ENCODE assay signal across 21 cellular contexts in the genomic region with DNA sequence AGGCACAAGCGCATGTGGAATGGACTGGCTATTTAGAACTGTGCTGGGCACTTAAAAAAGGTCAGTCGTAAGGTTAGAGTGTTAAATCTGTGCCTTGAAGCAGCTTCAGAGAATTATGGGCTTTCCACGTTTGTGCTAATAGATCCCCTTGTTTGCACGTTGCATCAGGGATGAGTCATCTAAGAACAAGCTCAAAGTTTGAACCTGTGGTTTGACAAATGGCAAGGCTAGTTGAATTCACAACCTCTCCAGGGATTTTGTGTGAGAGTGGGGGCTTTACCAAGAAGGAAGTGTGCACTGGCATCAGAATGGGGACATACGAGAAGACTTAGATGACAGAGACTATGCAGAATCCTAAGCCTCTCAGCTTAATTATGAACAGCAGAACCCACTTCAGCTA.
DNase-seq lines count a peak whose midpoint lies in the region; ATAC-seq, FAIRE-seq and TF ChIP-seq lines count a peak whose summit lies in the region.
"Had no signal": no experiment of that assay in that cellular context is flagged by ENCODE, and none has a peak within 500 bp of the region (broad histone marks: within the 10 kb centered on the region; RNA-seq: fewer than 3 reads in every experiment).

No MANE protein-coding gene starts in this region.

- H3K9ac ChIP-seq in H1 (replicated peaks in 1 of 4; ENCODE audit: extremely low read depth in 1 of 4, low read depth in 3 of 4, low read length in 3 of 4), result no peak overlapping the region

- ATAC-seq in stimulated activated naive B cell treated with anti-CD40 and anti-IgM and Interleukin-4, amounts not matched to agents 10 μg/mL and 1 μg/mL and 100 μg/mL, for 72 hours (replicated peaks), result peak; percentile 45 to 50

- H3K27ac ChIP-seq in HEK293 (ENCODE audit: extremely low read depth, low read depth, low read length) (no peak overlapping the region), H1 (ENCODE audit: low read depth, low read length) (no peak overlapping the region), SJCRH30 (no peak overlapping the region)
- H3K27ac ChIP-seq: PC-9, SJSA1 had no signal

- H2BK12ac ChIP-seq in H1 (ENCODE audit: low read depth, low read length), result no peak overlapping the region

- H3K79me1 ChIP-seq in H1 (ENCODE audit: low read depth, low read length), result no peaks in the 10 kb centered on the region

- H4K20me1 ChIP-seq in H1 (replicated peaks in 1 of 2; ENCODE audit: control insufficient read depth in 1 of 2, insufficient read depth in 2 of 2, low read length in 2 of 2), result no peaks in the 10 kb centered on the region

- CTCF ChIA-PET in HEK293 (lab: Yijun Ruan, JAX) (no interaction called here), H1 (lab: Charles Lee; ENCODE audit: partially characterized antibody) (interaction anchor here (1.0 kb wide), 1 partner anchor 55 kb away, joined by 3 read pairs; no protein-coding TSS in a partner anchor)

- no peak overlapping the region for H3K4me2 ChIP-seq in H1 (ENCODE audit: insufficient read depth in 1 of 2, low read depth in 2 of 2, low read length in 2 of 2)
- H3K4me2 ChIP-seq: PC-9 had no signal

- H3K9me3 Mint-ChIP-seq in stimulated activated naive B cell treated with anti-CD40 and anti-IgM and Interleukin-4, amounts not matched to agents 10 μg/mL and 1 μg/mL and 100 μg/mL, for 72 hours, result peaks cover 16 to 20% of the 10 kb centered on the region in 2 donors
- H3K9me3 Mint-ChIP-seq in T-helper 2 cell treated with Interferon-gamma antibody and Interleukin-4, amounts not matched to agents 5 μg/mL and 100 μg/mL, for 36 hours, result peaks cover 7% of the 10 kb centered on the region

- no peaks in the 10 kb centered on the region for H3K79me2 ChIP-seq in H1 (ENCODE audit: control insufficient read depth in 1 of 2, insufficient read depth in 2 of 2, low read length in 2 of 2)

- no peak overlapping the region for H2BK5ac ChIP-seq in H1 (ENCODE audit: low read depth, low read length)

- H4K91ac ChIP-seq in H1 (replicated peaks; ENCODE audit: insufficient read length, low read length), result no peak overlapping the region

- no peak overlapping the region for H2BK120ac ChIP-seq in H1 (replicated peaks; ENCODE audit: low read depth, low read length)

- 81% methylated on average over 5 of the region's 5 CpGs; no CpG with 5 or more reads in 1 of the 2 experiments for WGBS in H1 (ENCODE audit: extremely low coverage in 1 of 2, insufficient coverage in 1 of 2, insufficient read length in 1 of 2, insufficient replicate concordance in 2 of 2, low coverage in 1 of 2, low lambda C conversion rate in 2 of 2, missing lambda C conversion rate in 1 of 2), 2 experiments

- FAIRE-seq in H1 (lab: Jason Lieb, UNC), result no peak
- FAIRE-seq: D721Med, H54, HTR-8/SVneo had no signal

- H3K36me3 Mint-ChIP-seq in stimulated activated naive B cell treated with anti-CD40 and anti-IgM and Interleukin-4, amounts not matched to agents 10 μg/mL and 1 μg/mL and 100 μg/mL, for 72 hours, result no peaks in the 10 kb centered on the region
- H3K36me3 Mint-ChIP-seq in T-helper 2 cell treated with Interferon-gamma antibody and Interleukin-4, amounts not matched to agents 5 μg/mL and 100 μg/mL, for 36 hours (ENCODE audit: low read depth), result no peaks in the 10 kb centered on the region
- H3K36me3 Mint-ChIP-seq: CD8-positive, alpha-beta memory T cell; IgD-negative memory B cell had no signal

- no peak for TF ChIP-seq RAD21 in H1 (IDR thresholded peaks at IDR 0.05 in 1 of 2, conservative IDR thresholded peaks at IDR 0.05 in 1 of 2; ENCODE audit: low read depth in 2 of 2, low read length in 2 of 2)

- H3K23me2 ChIP-seq in H1 (ENCODE audit: low read depth, low read length), result no peaks in the 10 kb centered on the region

- H3K14ac ChIP-seq in H1 (ENCODE audit: insufficient read length), result no peak overlapping the region

- H4K5ac ChIP-seq in H1 (ENCODE audit: insufficient read length, low read depth, low read length), result no peak overlapping the region

- H2AK5ac ChIP-seq in H1 (ENCODE audit: low read depth, low read length), result peak overlapping the region; percentile 69; the same call in 1 of the 2 replicates

- H3K4me1 ChIP-seq in HEK293 (ENCODE audit: control insufficient read depth, insufficient read depth, low read length) (no peaks in the 10 kb centered on the region), H1 (replicated peaks in 1 of 4; ENCODE audit: control insufficient read depth in 3 of 4, insufficient read depth in 4 of 4, low read length in 3 of 4) (no peaks in the 10 kb centered on the region), SJCRH30 (no peaks in the 10 kb centered on the region)
- H3K4me1 ChIP-seq: SJSA1 had no signal

- no peak overlapping the region for H3K27ac Mint-ChIP-seq in stimulated activated naive B cell treated with anti-CD40 and anti-IgM and Interleukin-4, amounts not matched to agents 10 μg/mL and 1 μg/mL and 100 μg/mL, for 72 hours
- no peak overlapping the region for H3K27ac Mint-ChIP-seq in T-helper 2 cell treated with Interferon-gamma antibody and Interleukin-4, amounts not matched to agents 5 μg/mL and 100 μg/mL, for 36 hours
- H3K27ac Mint-ChIP-seq: CD8-positive, alpha-beta memory T cell; IgD-negative memory B cell had no signal

- POLR2A ChIA-PET in HEK293 (lab: Yijun Ruan, JAX) (no interaction called here), H1 (lab: Charles Lee; ENCODE audit: partially characterized antibody) (no interaction called here)

- no peak overlapping the region for H3K56ac ChIP-seq in H1 (replicated peaks; ENCODE audit: insufficient read length, low read depth, low read length)

- no peaks in the 10 kb centered on the region for H3K36me3 ChIP-seq in HEK293 (ENCODE audit: control insufficient read depth in 2 of 2, insufficient read depth in 1 of 2, low read length in 2 of 2)
- H3K36me3 ChIP-seq in H1 (ENCODE audit: control insufficient read depth in 2 of 4, insufficient read depth in 4 of 4, low read length in 3 of 4), result no peaks in the 10 kb centered on the region
- no peaks in the 10 kb centered on the region for H3K36me3 ChIP-seq in SJCRH30
- H3K36me3 ChIP-seq: SJSA1 had no signal

- H3K4ac ChIP-seq in H1 (replicated peaks; ENCODE audit: insufficient read length, low read depth, low read length), result no peak overlapping the region

- H3K4me1 Mint-ChIP-seq in stimulated activated naive B cell treated with anti-CD40 and anti-IgM and Interleukin-4, amounts not matched to agents 10 μg/mL and 1 μg/mL and 100 μg/mL, for 72 hours, result no peaks in the 10 kb centered on the region
- no peaks in the 10 kb centered on the region for H3K4me1 Mint-ChIP-seq in T-helper 2 cell treated with Interferon-gamma antibody and Interleukin-4, amounts not matched to agents 5 μg/mL and 100 μg/mL, for 36 hours (ENCODE audit: low read depth)
- H3K4me1 Mint-ChIP-seq: CD8-positive, alpha-beta memory T cell; IgD-negative memory B cell had no signal

- no peak overlapping the region for H2BK15ac ChIP-seq in H1 (ENCODE audit: low read length)

- no peak overlapping the region for H3K18ac ChIP-seq in H1 (ENCODE audit: extremely low read depth, low read length)

- H4K8ac ChIP-seq in H1 (ENCODE audit: extremely low read depth, insufficient read depth, low read length), result no peak overlapping the region

- H3K27me3 ChIP-seq in H1 (replicated peaks in 1 of 4; ENCODE audit: control insufficient read depth in 3 of 4, extremely low read depth in 1 of 4, insufficient read depth in 3 of 4, low read length in 3 of 4) (no peaks in the 10 kb centered on the region), SJCRH30 (no peaks in the 10 kb centered on the region)
- H3K27me3 ChIP-seq: SJSA1 had no signal

- H3K4me3 Mint-ChIP-seq in stimulated activated naive B cell treated with anti-CD40 and anti-IgM and Interleukin-4, amounts not matched to agents 10 μg/mL and 1 μg/mL and 100 μg/mL, for 72 hours, result no peak overlapping the region
- H3K4me3 Mint-ChIP-seq in T-helper 2 cell treated with Interferon-gamma antibody and Interleukin-4, amounts not matched to agents 5 μg/mL and 100 μg/mL, for 36 hours, result no peak overlapping the region
- H3K4me3 Mint-ChIP-seq: CD8-positive, alpha-beta memory T cell; IgD-negative memory B cell had no signal

- H3K23ac ChIP-seq in H1 (ENCODE audit: insufficient read length), result no peak overlapping the region

- no peak for TF ChIP-seq POLR2A in NB4 (IDR thresholded peaks at IDR 0.05; ENCODE audit: extremely low read depth, insufficient read length)
- no peak for TF ChIP-seq POLR2A in H1 (IDR thresholded peaks at IDR 0.05; ENCODE audit: control extremely low read depth in 1 of 2, low read depth in 2 of 2, low read length in 2 of 2)

- no peak overlapping the region for H2AFZ ChIP-seq in H1 (ENCODE audit: low read length)
- H2AFZ ChIP-seq: PC-9 had no signal

- TF ChIP-seq EP300 in H1 (IDR thresholded peaks at IDR 0.05; ENCODE audit: borderline replicate concordance in 1 of 2, low read depth in 2 of 2, low read length in 2 of 2), result no peak

- H3K9me3 ChIP-seq in HEK293 (ENCODE audit: control insufficient read depth, insufficient read depth, low read depth, low read length) (no peaks in the 10 kb centered on the region), H1 (ENCODE audit: insufficient read depth in 2 of 2, low read depth in 1 of 2, low read length in 1 of 2) (peaks cover 0 to 4% of the 10 kb centered on the region in 2 experiments; a peak in 1 of 4 replicates), SJCRH30 (replicated peaks) (no peaks in the 10 kb centered on the region)

- H2BK20ac ChIP-seq in H1 (ENCODE audit: low read length), result no peak overlapping the region

- H3K27me3 Mint-ChIP-seq in stimulated activated naive B cell treated with anti-CD40 and anti-IgM and Interleukin-4, amounts not matched to agents 10 μg/mL and 1 μg/mL and 100 μg/mL, for 72 hours, result no peaks in the 10 kb centered on the region
- H3K27me3 Mint-ChIP-seq in T-helper 2 cell treated with Interferon-gamma antibody and Interleukin-4, amounts not matched to agents 5 μg/mL and 100 μg/mL, for 36 hours (ENCODE audit: low read depth), result no peaks in the 10 kb centered on the region
- H3K27me3 Mint-ChIP-seq: CD8-positive, alpha-beta memory T cell; IgD-negative memory B cell had no signal

- H3K4me3 ChIP-seq in HEK293 (ENCODE audit: low read depth, low read length) (no peak overlapping the region), NB4 (ENCODE audit: low read depth, low read length) (no peak overlapping the region), H1 (ENCODE audit: extremely low read depth in 1 of 4, insufficient read depth in 2 of 4, low read depth in 3 of 4, low read length in 4 of 4) (no peak overlapping the region), SJCRH30 (no peak overlapping the region)
- H3K4me3 ChIP-seq: PC-9, SJSA1 had no signal

- DNase-seq in NB4 (ENCODE audit: low read depth) (peak; percentile 58), H1 (ENCODE audit: low read depth in 1 of 2, low spot score in 2 of 2) (no peak), SJCRH30 (no peak)
- no peak for DNase-seq in stimulated activated naive B cell treated with anti-CD40 and anti-IgM and Interleukin-4, amounts not matched to agents 10 μg/mL and 1 μg/mL and 100 μg/mL, for 72 hours
- DNase-seq in T-helper 2 cell treated with Interferon-gamma antibody and Interleukin-4, amounts not matched to agents 5 μg/mL and 100 μg/mL, for 36 hours (ENCODE audit: low spot score), result no peak
- no peak for DNase-seq in stimulated activated naive CD4-positive, alpha-beta T cell treated with Interleukin-2 at 50 U/mL for 16 hours (lab: John Stamatoyannopoulos, UW)
- DNase-seq: ACHN; C1 segment of cervical spinal cord; CD8-positive, alpha-beta memory T cell; Kasumi-1; NCI-H1417; NCI-H187; NCI-H226; NCI-H524 treated with DMSO at 0.1 percent for 48 hours; PC-9 had no signal

- no peak for TF ChIP-seq CTCF in HEK293 (tag by site-specific recombination; IDR thresholded peaks at IDR 0.05)
- TF ChIP-seq CTCF in NB4 (IDR thresholded peaks at IDR 0.05; ENCODE audit: low read depth, low read length), result no peak
- TF ChIP-seq CTCF in H1 (IDR thresholded peaks at IDR 0.05; ENCODE audit: control extremely low read depth in 1 of 3, insufficient read depth in 1 of 3, low read depth in 1 of 3, low read length in 3 of 3), result no peak
